8 cellular contexts compared by ENCODE assay signal in the genomic region with DNA sequence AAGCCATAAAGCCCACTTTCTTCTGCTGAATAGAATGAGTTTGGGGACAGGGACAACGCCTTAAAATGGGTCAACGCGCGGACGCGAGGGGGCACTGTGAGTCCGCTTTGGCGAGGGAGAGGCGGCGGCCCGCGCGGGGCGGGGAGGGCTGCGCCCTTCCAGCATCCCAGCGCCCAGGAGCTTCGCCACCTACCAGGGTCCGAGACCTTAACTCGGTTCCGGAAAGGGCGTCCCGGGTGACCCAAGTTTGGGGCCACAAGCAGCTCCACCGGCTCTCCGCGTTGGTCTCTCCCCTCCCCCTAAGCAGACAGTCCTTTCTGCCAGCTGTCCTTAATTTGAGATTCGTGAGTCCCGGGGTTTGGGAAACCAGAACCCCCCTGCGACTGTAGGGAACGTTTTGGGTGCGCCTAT. TPM values are rescaled to one million over a fixed set of nuclear protein-coding genes. Genes with fewer than 3 reads are reported as not detected.
DNase-seq lines count a peak whose midpoint lies in the region; ATAC-seq and TF ChIP-seq lines count a peak whose summit lies in the region.

No MANE protein-coding gene starts in this region.

- intact Hi-C loops in CD4-positive, alpha-beta memory T cell (cut with micrococcal nuclease), result loop anchor here (5.0 kb wide), 1 partner anchor 661 kb away; no protein-coding TSS in a partner anchor
- intact Hi-C loops in right lobe of liver (cut with DNase I), result loop anchor here in 1 of 2 donors (5.0 kb wide), 1 partner anchor 661 kb away; no protein-coding TSS in a partner anchor

- TF ChIP-seq POLR2A in right lobe of liver (IDR thresholded peaks at IDR 0.05), result no peak

- peaks cover 7% of the 10 kb centered on the region for H3K4me1 ChIP-seq in CD4-positive, alpha-beta memory T cell (ENCODE audit: insufficient read depth, low read length)
- H3K4me1 ChIP-seq in duodenal mucosa (ENCODE audit: control insufficient read depth in 1 of 2, insufficient read depth in 2 of 2, low read length in 2 of 2) (peaks cover 4 to 13% of the 10 kb centered on the region in 2 donors), right lobe of liver (peaks cover 0 to 11% (median 5%) of the 10 kb centered on the region in 4 donors)

- peak overlapping the region in 1 of 2 donors; percentile 5 for H3K9ac ChIP-seq in duodenal mucosa (ENCODE audit: low read depth in 1 of 2, low read length in 2 of 2)

- no peak overlapping the region for H3K27ac ChIP-seq in CD4-positive, alpha-beta memory T cell (ENCODE audit: low read depth, low read length)
- no peak overlapping the region for H3K27ac ChIP-seq in duodenal mucosa (ENCODE audit: low read depth, low read length)
- peak overlapping the region in 1 of 3 donors; percentile 64 for H3K27ac ChIP-seq in right lobe of liver

- TF ChIP-seq CTCF in right lobe of liver (IDR thresholded peaks at IDR 0.05), result peak; percentile 78 to 91 (median 84)

- H3K9me3 ChIP-seq in CD4-positive, alpha-beta memory T cell (ENCODE audit: control insufficient read depth in 1 of 2, low read length in 2 of 2), result no peaks in the 10 kb centered on the region
- H3K9me3 ChIP-seq in duodenal mucosa (ENCODE audit: control insufficient read depth in 1 of 2, low read length in 2 of 2) (no peaks in the 10 kb centered on the region), right lobe of liver (no peaks in the 10 kb centered on the region)

- H3K4me1 Mint-ChIP-seq in CD4-positive, alpha-beta memory T cell, result peaks cover 6 to 20% (median 17%) of the 10 kb centered on the region in 4 donors
- H3K4me1 Mint-ChIP-seq in T-helper 1 cell treated with Interleukin-12 subunit alpha and Interleukin-12 subunit beta and Interleukin-4 antibody, amounts not matched to agents 30 μg/mL and 1 μg/mL, for 36 hours (ENCODE audit: low read depth), result peaks cover 8% of the 10 kb centered on the region

- CTCF ChIA-PET in CD4-positive, alpha-beta memory T cell (lab: Charles Lee; ENCODE audit: partially characterized antibody), result no interaction called here

- H3K4me3 Mint-ChIP-seq in CD4-positive, alpha-beta memory T cell, result peak overlapping the region; percentile 42 to 80 (median 61)
- peak overlapping the region; percentile 7 for H3K4me3 Mint-ChIP-seq in T-helper 1 cell treated with Interleukin-12 subunit alpha and Interleukin-12 subunit beta and Interleukin-4 antibody, amounts not matched to agents 30 μg/mL and 1 μg/mL, for 36 hours

- no peak overlapping the region for H3K4me3 ChIP-seq in CD4-positive, alpha-beta memory T cell (ENCODE audit: low read length in 2 of 2)
- peak overlapping the region; percentile 75 to 79 for H3K4me3 ChIP-seq in duodenal mucosa (ENCODE audit: low read depth in 1 of 2, low read length in 2 of 2)
- peak overlapping the region; percentile 59 to 75 (median 62) for H3K4me3 ChIP-seq in right lobe of liver

- ATAC-seq in GM19467 (IDR thresholded peaks at IDR 0.05; ENCODE audit: unreplicated experiment) (peak; percentile 38), right lobe of liver (peak; percentile 49 to 71 (median 70))

- no peaks in the 10 kb centered on the region for H3K36me3 Mint-ChIP-seq in CD4-positive, alpha-beta memory T cell
- H3K36me3 Mint-ChIP-seq in T-helper 1 cell treated with Interleukin-12 subunit alpha and Interleukin-12 subunit beta and Interleukin-4 antibody, amounts not matched to agents 30 μg/mL and 1 μg/mL, for 36 hours (ENCODE audit: low read depth), result no peaks in the 10 kb centered on the region

- H3K36me3 ChIP-seq in CD4-positive, alpha-beta memory T cell (ENCODE audit: insufficient read depth, low read length), result no peaks in the 10 kb centered on the region
- no peaks in the 10 kb centered on the region for H3K36me3 ChIP-seq in duodenal mucosa (ENCODE audit: control insufficient read depth in 1 of 2, insufficient read depth in 2 of 2, low read length in 2 of 2)
- no peaks in the 10 kb centered on the region for H3K36me3 ChIP-seq in right lobe of liver

- WGBS in right lobe of liver (ENCODE audit: insufficient coverage, low coverage, low lambda C conversion rate, missing lambda C conversion rate), result under 1% methylated on average over 12 of the region's 30 CpGs

- DNase-seq in CD4-positive, alpha-beta memory T cell, result no peak
- DNase-seq in Kasumi-1 (lab: John Stamatoyannopoulos, UW), result peak; percentile 49 to 61
- peak; percentile 79 to 84 (median 81) for DNase-seq in right lobe of liver
- DNase-seq in stimulated activated CD8-positive, alpha-beta memory T cell treated with anti-CD3 and anti-CD28 coated beads, Interleukin-15, amount 100 ng/mL, for 48 hours (ENCODE audit: low read depth in 2 of 2), result peak; percentile 25 to 33
- no peak for DNase-seq in NCI-H2029 (lab: John Stamatoyannopoulos, UW)

- no peaks in the 10 kb centered on the region for H3K9me3 Mint-ChIP-seq in CD4-positive, alpha-beta memory T cell
- no peaks in the 10 kb centered on the region for H3K9me3 Mint-ChIP-seq in T-helper 1 cell treated with Interleukin-12 subunit alpha and Interleukin-12 subunit beta and Interleukin-4 antibody, amounts not matched to agents 30 μg/mL and 1 μg/mL, for 36 hours

- POLR2A ChIA-PET in CD4-positive, alpha-beta memory T cell (lab: Charles Lee; ENCODE audit: partially characterized antibody), result no interaction called here

- H3K27me3 Mint-ChIP-seq in CD4-positive, alpha-beta memory T cell, result peaks cover 46 to 48% of the 10 kb centered on the region in 2 donors
- H3K27me3 Mint-ChIP-seq in T-helper 1 cell treated with Interleukin-12 subunit alpha and Interleukin-12 subunit beta and Interleukin-4 antibody, amounts not matched to agents 30 μg/mL and 1 μg/mL, for 36 hours (ENCODE audit: low read depth), result peaks cover 41% of the 10 kb centered on the region

- no peak overlapping the region for H3K27ac Mint-ChIP-seq in CD4-positive, alpha-beta memory T cell
- H3K27ac Mint-ChIP-seq in T-helper 1 cell treated with Interleukin-12 subunit alpha and Interleukin-12 subunit beta and Interleukin-4 antibody, amounts not matched to agents 30 μg/mL and 1 μg/mL, for 36 hours, result no peak overlapping the region

- H3K27me3 ChIP-seq in CD4-positive, alpha-beta memory T cell (ENCODE audit: insufficient read depth, low read length), result peaks cover 11% of the 10 kb centered on the region
- H3K27me3 ChIP-seq in duodenal mucosa (ENCODE audit: control insufficient read depth in 1 of 2, insufficient read depth in 2 of 2, low read length in 2 of 2) (peaks cover 0 to 7% of the 10 kb centered on the region in 2 donors), right lobe of liver (no peaks in the 10 kb centered on the region)

RNA-seq across cellular contexts. Expression of a gene that starts 1.8 kb away (rescaled TPM):
- not detected for total RNA-seq in CD4-positive, alpha-beta memory T cell
- not detected for polyA plus RNA-seq in CD4-positive, alpha-beta memory T cell
- 10 to 100 TPM in 4 of 6 experiments, 1 to 10 TPM in 2; 9.5 to 17.6 (median 11.5) TPM for total RNA-seq in right lobe of liver

Comparison
In these comparisons a context has a peak if more than half of its experiments do, and no peak if none do; other contexts are left out.
1. DNase-seq: peak in Kasumi-1 (2 of 2), right lobe of liver (3 of 3) and stimulated activated CD8-positive, alpha-beta memory T cell treated with anti-CD3 and anti-CD28 coated beads, Interleukin-15, amount 100 ng/mL, for 48 hours (2 of 2); none in CD4-positive, alpha-beta memory T cell (0 of 5) and NCI-H2029 (single experiment).
2. H3K4me3 ChIP-seq: peak in duodenal mucosa (2 of 2) and right lobe of liver (3 of 3); none in CD4-positive, alpha-beta memory T cell (0 of 2).
3. RNA of a gene that starts 1.8 kb away (total RNA-seq): 9.5 to 17.6 TPM in right lobe of liver; not detected in CD4-positive, alpha-beta memory T cell; every median in the first group is over 10 times any median in the second.